13 cellular contexts compared by ENCODE assay signal in the genomic region with DNA sequence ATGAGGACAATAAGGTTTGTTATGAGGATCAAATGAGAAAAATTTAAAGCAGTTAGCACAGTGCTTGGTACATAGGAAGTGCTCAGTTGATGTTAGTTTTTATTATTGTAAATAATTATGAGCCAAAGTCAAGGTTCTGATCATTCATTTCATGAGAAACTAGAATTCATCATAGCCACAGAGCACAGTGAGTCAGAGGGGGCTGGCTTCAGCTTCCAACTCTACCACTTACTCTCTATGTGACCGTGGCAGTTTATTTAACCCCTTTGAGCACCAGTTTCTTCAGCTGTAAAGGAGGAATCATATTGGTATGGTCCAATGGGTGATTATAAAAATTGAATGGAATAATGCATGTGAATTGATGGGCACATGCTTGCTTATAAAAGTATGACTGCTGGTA. TPM values are rescaled to one million over a fixed set of nuclear protein-coding genes. Genes with fewer than 3 reads are reported as not detected.
DNase-seq lines count a peak whose midpoint lies in the region; ATAC-seq, FAIRE-seq and TF ChIP-seq lines count a peak whose summit lies in the region.
"Had no signal": no experiment of that assay in that cellular context is flagged by ENCODE, and none has a peak within 500 bp of the region (broad histone marks: within the 10 kb centered on the region; RNA-seq: fewer than 3 reads in every experiment).

No MANE protein-coding gene starts in this region.

- no peaks in the 10 kb centered on the region for H3K9me3 Mint-ChIP-seq in activated naive CD8-positive, alpha-beta T cell treated with anti-CD3 and anti-CD28 coated beads, Interleukin-2, amount 10 ng/mL, durations not matched to agents 7 days and 5 days

- peak overlapping the region; percentile 92 for H3K27ac Mint-ChIP-seq in activated naive CD8-positive, alpha-beta T cell treated with anti-CD3 and anti-CD28 coated beads, Interleukin-2, amount 10 ng/mL, durations not matched to agents 7 days and 5 days
- H3K27ac Mint-ChIP-seq: B cell had no signal

- no peak for FAIRE-seq in GM12891 (lab: Jason Lieb, UNC)

- H3K4me1 ChIP-seq in BLaER1 treated with 17β-estradiol and CSF1 and Interleukin-3, amounts not matched to agents 10 nM and 100 nM, result peaks cover 18 to 31% (median 22%) of the 10 kb centered on the region in 10 experiments

- no peaks in the 10 kb centered on the region for H3K27me3 ChIP-seq in BLaER1 treated with 17β-estradiol and CSF1 and Interleukin-3, amounts not matched to agents 10 nM and 100 nM
- H3K27me3 ChIP-seq in MG63, result no peaks in the 10 kb centered on the region

- H3K4me3 Mint-ChIP-seq in activated naive CD8-positive, alpha-beta T cell treated with anti-CD3 and anti-CD28 coated beads, Interleukin-2, amount 10 ng/mL, durations not matched to agents 7 days and 5 days, result peak overlapping the region; percentile 61
- H3K4me3 Mint-ChIP-seq: B cell had no signal

- H3K36me3 Mint-ChIP-seq in activated naive CD8-positive, alpha-beta T cell treated with anti-CD3 and anti-CD28 coated beads, Interleukin-2, amount 10 ng/mL, durations not matched to agents 7 days and 5 days, result peaks cover 34% of the 10 kb centered on the region

- peak; percentile 26 for DNase-seq in MG63
- DNase-seq in activated naive CD8-positive, alpha-beta T cell treated with anti-CD3 and anti-CD28 coated beads, Interleukin-2, amount 10 ng/mL, durations not matched to agents 7 days and 5 days, result no peak
- DNase-seq in pulmonary artery endothelial cell (ENCODE audit: low read depth, low spot score), result peak; percentile 49
- no peak for DNase-seq in GM12891 (ENCODE audit: insufficient read length, low spot score)
- no peak for DNase-seq in LoVo (ENCODE audit: low spot score)
- no peak for DNase-seq in NCI-H69 (lab: John Stamatoyannopoulos, UW)
- DNase-seq in cortex of kidney (lab: John Stamatoyannopoulos, UW), result no peak
- DNase-seq: foreskin melanocyte, mesendoderm, NCI-H187 had no signal

- no peaks in the 10 kb centered on the region for H4K20me1 ChIP-seq in BLaER1 treated with 17β-estradiol and CSF1 and Interleukin-3, amounts not matched to agents 10 nM and 100 nM

- POLR2A ChIA-PET in activated naive CD8-positive, alpha-beta T cell treated with anti-CD3 and anti-CD28 coated beads, Interleukin-2, amount 10 ng/mL, durations not matched to agents 7 days and 5 days (lab: Charles Lee), result interaction anchor here (1.3 to 2.6 kb wide), 4 partner anchors 29 to 57 kb away, joined by 3 to 20 read pairs (median 10); a partner anchor contains a TSS

- no peaks in the 10 kb centered on the region for H3K27me3 Mint-ChIP-seq in activated naive CD8-positive, alpha-beta T cell treated with anti-CD3 and anti-CD28 coated beads, Interleukin-2, amount 10 ng/mL, durations not matched to agents 7 days and 5 days
- H3K27me3 Mint-ChIP-seq: B cell had no signal

- ATAC-seq in activated naive CD8-positive, alpha-beta T cell treated with anti-CD3 and anti-CD28 coated beads, Interleukin-2, amount 10 ng/mL, durations not matched to agents 7 days and 5 days (ENCODE audit: low read depth), result peak; percentile 66
- ATAC-seq: Panc1 had no signal

- peak overlapping the region; percentile 42 to 78 (median 68); a peak in 20 of 22 replicates for H3K4me2 ChIP-seq in BLaER1 treated with 17β-estradiol and CSF1 and Interleukin-3, amounts not matched to agents 10 nM and 100 nM

- no peak overlapping the region for H3K4me3 ChIP-seq in BLaER1 treated with 17β-estradiol and CSF1 and Interleukin-3, amounts not matched to agents 10 nM and 100 nM
- no peak overlapping the region for H3K4me3 ChIP-seq in MG63

- H3K9me3 ChIP-seq in BLaER1 treated with 17β-estradiol and CSF1 and Interleukin-3, amounts not matched to agents 10 nM and 100 nM (replicated peaks in 1 of 11), result no peaks in the 10 kb centered on the region
- no peaks in the 10 kb centered on the region for H3K9me3 ChIP-seq in MG63

- H3K36me3 ChIP-seq in BLaER1 treated with 17β-estradiol and CSF1 and Interleukin-3, amounts not matched to agents 10 nM and 100 nM, result peaks cover 0 to 6% (median 0%) of the 10 kb centered on the region in 11 experiments; a peak in 3 of 22 replicates
- no peaks in the 10 kb centered on the region for H3K36me3 ChIP-seq in MG63

- TF ChIP-seq POLR2A in GM12891 (IDR thresholded peaks at IDR 0.05; ENCODE audit: low read depth, low read length), result no peak

- peaks cover 27% of the 10 kb centered on the region for H3K4me1 Mint-ChIP-seq in activated naive CD8-positive, alpha-beta T cell treated with anti-CD3 and anti-CD28 coated beads, Interleukin-2, amount 10 ng/mL, durations not matched to agents 7 days and 5 days

- H3K27ac ChIP-seq in BLaER1 treated with 17β-estradiol and CSF1 and Interleukin-3, amounts not matched to agents 10 nM and 100 nM, result peak overlapping the region in 7 of 11 experiments; percentile 50 to 74 (median 71); a peak in 11 of 22 replicates

- H3K9ac ChIP-seq in BLaER1 treated with 17β-estradiol and CSF1 and Interleukin-3, amounts not matched to agents 10 nM and 100 nM, result no peak overlapping the region

TF ChIP-seq in GM12891, 5 proteins besides CTCF, POLR2A, EP300 and RAD21:
- TF ChIP-seq POU2F2 (IDR thresholded peaks at IDR 0.05; ENCODE audit: low read depth, low read length), result no peak
- TF ChIP-seq SPI1 (IDR thresholded peaks at IDR 0.05; ENCODE audit: low read depth, low read length), result no peak
- TF ChIP-seq PAX5 (IDR thresholded peaks at IDR 0.05; ENCODE audit: insufficient read depth, low read length, severe bottlenecking), result no peak
- no peak for TF ChIP-seq POLR2AphosphoS5 (IDR thresholded peaks at IDR 0.05; ENCODE audit: low read depth, low read length)
- TF ChIP-seq TAF1 (IDR thresholded peaks at IDR 0.05; ENCODE audit: low read depth, low read length), result no peak

RNA-seq across cellular contexts. Expression of a gene that starts 39.4 kb away (rescaled TPM):
- total RNA-seq in MG63 (2014; rRNA removed; shearing (Covaris generic); ENCODE audit: low replicate concordance), result 0.82 TPM in 1 of 2 replicates, not detected in the other
- 10 to 100 TPM; 16.3 to 21.2 TPM for total RNA-seq in activated naive CD8-positive, alpha-beta T cell treated with anti-CD3 and anti-CD28 coated beads, Interleukin-2, amount 10 ng/mL, durations not matched to agents 7 days and 5 days
- total RNA-seq in pulmonary artery endothelial cell, result 14.9 and 20.0 TPM in 2 replicates
- 6.1 TPM for polyA plus RNA-seq in GM12891 (2012; ENCODE audit: low read depth, missing spikeins)

RNA-seq across cellular contexts. Expression of a gene that starts 57.7 kb away (rescaled TPM):
- total RNA-seq in MG63 (2014; rRNA removed; shearing (Covaris generic); ENCODE audit: low replicate concordance), result 58.9 and 81.3 TPM in 2 replicates
- 10 to 100 TPM; 31.4 to 31.7 TPM for total RNA-seq in activated naive CD8-positive, alpha-beta T cell treated with anti-CD3 and anti-CD28 coated beads, Interleukin-2, amount 10 ng/mL, durations not matched to agents 7 days and 5 days
- 20.6 and 22.2 TPM in 2 replicates for total RNA-seq in pulmonary artery endothelial cell
- polyA plus RNA-seq in GM12891 (2012; ENCODE audit: low read depth, missing spikeins), result 28.5 TPM

Comparison
In these comparisons a context has a peak if more than half of its experiments do, and no peak if none do; other contexts are left out.
1. DNase-seq: peak in MG63 (single experiment) and pulmonary artery endothelial cell (single experiment); none in activated naive CD8-positive, alpha-beta T cell treated with anti-CD3 and anti-CD28 coated beads, Interleukin-2, amount 10 ng/mL, durations not matched to agents 7 days and 5 days (single experiment), GM12891 (single experiment), LoVo (single experiment), NCI-H69 (single experiment) and cortex of kidney (single experiment).